In the genomic region with DNA sequence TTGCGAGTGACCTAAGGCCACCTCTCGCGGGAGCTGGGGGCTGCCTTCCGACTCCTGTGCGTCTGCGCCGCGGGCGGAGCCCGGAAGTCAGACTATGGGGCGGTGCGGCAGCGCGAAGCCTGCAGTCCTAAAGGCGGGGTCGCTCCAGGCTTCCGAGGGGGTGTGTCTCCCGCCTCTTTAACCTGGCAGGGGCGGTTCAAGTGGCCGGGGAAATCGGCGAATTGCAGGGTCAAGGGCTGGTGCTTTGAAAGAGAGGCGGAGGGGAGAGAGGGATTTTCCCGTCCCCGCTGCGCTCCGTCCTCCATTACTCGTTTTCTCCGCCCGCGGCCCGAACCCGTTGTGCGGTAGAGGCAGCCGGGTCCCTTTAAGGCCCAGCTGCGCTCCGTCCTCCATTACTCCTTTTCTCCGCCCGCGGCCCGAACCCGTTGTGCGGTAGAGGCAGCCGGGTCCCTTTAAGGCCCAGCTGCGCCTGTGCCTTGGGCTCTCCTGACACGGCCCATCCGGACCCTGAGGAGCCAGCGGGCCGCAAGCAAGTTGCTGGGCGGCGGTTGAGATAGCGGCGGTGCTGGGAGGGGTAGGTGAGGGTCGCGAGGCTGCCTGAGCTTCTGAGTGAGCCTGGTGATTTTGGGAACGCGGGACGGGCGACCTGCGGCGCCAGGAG, we compare ENCODE assay signal across 8 cellular contexts. TPM values are rescaled to one million over a fixed set of nuclear protein-coding genes. Genes with fewer than 3 reads are reported as not detected.
A peak's percentile ranks its signal among the peaks of the same experiment; 100 is the strongest.
DNase-seq lines count a peak whose midpoint lies in the region; ATAC-seq and TF ChIP-seq lines count a peak whose summit lies in the region.
"Not testable (repeated sequence)": the region's sequence is repeated elsewhere in the genome, so short reads cannot be mapped to it uniquely, and the experiment has no call there.

A gene with protein sequence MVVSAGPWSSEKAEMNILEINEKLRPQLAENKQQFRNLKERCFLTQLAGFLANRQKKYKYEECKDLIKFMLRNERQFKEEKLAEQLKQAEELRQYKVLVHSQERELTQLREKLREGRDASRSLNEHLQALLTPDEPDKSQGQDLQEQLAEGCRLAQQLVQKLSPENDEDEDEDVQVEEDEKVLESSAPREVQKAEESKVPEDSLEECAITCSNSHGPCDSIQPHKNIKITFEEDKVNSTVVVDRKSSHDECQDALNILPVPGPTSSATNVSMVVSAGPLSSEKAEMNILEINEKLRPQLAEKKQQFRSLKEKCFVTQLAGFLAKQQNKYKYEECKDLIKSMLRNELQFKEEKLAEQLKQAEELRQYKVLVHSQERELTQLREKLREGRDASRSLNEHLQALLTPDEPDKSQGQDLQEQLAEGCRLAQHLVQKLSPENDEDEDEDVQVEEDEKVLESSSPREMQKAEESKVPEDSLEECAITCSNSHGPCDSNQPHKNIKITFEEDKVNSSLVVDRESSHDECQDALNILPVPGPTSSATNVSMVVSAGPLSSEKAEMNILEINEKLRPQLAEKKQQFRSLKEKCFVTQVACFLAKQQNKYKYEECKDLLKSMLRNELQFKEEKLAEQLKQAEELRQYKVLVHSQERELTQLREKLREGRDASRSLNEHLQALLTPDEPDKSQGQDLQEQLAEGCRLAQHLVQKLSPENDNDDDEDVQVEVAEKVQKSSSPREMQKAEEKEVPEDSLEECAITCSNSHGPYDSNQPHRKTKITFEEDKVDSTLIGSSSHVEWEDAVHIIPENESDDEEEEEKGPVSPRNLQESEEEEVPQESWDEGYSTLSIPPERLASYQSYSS (N-terminal part only) (plus strand): TSS at position 83 of the 661 bp plus-strand sequence. CDS start 21,820 bp downstream, outside the sequence.

- not testable (repeated sequence) for H3K9me3 ChIP-seq in ovary

- H3K4me1 ChIP-seq in ovary (ENCODE audit: insufficient read depth) = not testable (repeated sequence)

- H3K4me1 Mint-ChIP-seq in activated naive CD8-positive, alpha-beta T cell (ENCODE audit: low read depth) = peaks cover 14% of the 10 kb centered on the region

- H3K9me3 Mint-ChIP-seq in activated naive CD8-positive, alpha-beta T cell (ENCODE audit: low read depth) = not testable (repeated sequence)

- intact Hi-C loops in Right ventricle myocardium inferior (cut with DNase I); ovary (cut with DNase I): not testable (repeated sequence)

- not testable (repeated sequence) for H3K36me3 Mint-ChIP-seq in activated naive CD8-positive, alpha-beta T cell

- ATAC-seq in HG02763 (IDR thresholded peaks at IDR 0.05; ENCODE audit: unreplicated experiment) (peak; percentile 78), Right ventricle myocardium inferior (peak; percentile 100)

- TF ChIP-seq CTCF in GM12864 (IDR thresholded peaks at IDR 0.05; ENCODE audit: low read depth, low read length, missing control alignments); ovary (IDR thresholded peaks at IDR 0.05): not testable (repeated sequence)

- DNase-seq in GM12864 (ENCODE audit: low read depth) = not testable (repeated sequence)
- peak; percentile 67 for DNase-seq in NCI-H1436 (lab: John Stamatoyannopoulos, UW)
- DNase-seq in T follicular helper cell (ENCODE audit: low read depth) = peak; percentile 61
- peak; percentile 92 for DNase-seq in Right ventricle myocardium inferior (ENCODE audit: missing footprints)
- peak; percentile 62 to 83 (median 75) for DNase-seq in ovary

- not testable (repeated sequence) for H3K36me3 ChIP-seq in ovary

- WGBS in ovary, 3 donors = 0 to 1% (median 0%) methylated on average over 48 to 57 of the region's 61 CpGs

- peak within 1 kb of the TSS in 1 of 2 donors; percentile 74 for H3K27ac ChIP-seq in ovary
- not testable (repeated sequence) for H3K27ac ChIP-seq in temporal lobe (ENCODE audit: low read depth, low read length)

- H3K27me3 Mint-ChIP-seq in activated naive CD8-positive, alpha-beta T cell = not testable (repeated sequence)

- TF ChIP-seq EP300 in ovary (IDR thresholded peaks at IDR 0.05) = not testable (repeated sequence)

- peak within 1 kb of the TSS; percentile 91 for H3K4me3 Mint-ChIP-seq in activated naive CD8-positive, alpha-beta T cell

- peak within 1 kb of the TSS; percentile 76 for H3K27ac Mint-ChIP-seq in activated naive CD8-positive, alpha-beta T cell

- TF ChIP-seq POLR2A in ovary (IDR thresholded peaks at IDR 0.05) = not testable (repeated sequence)

- peak within 1 kb of the TSS; percentile 71 for H3K4me3 ChIP-seq in GM12864 (ENCODE audit: low read depth, low read length)
- H3K4me3 ChIP-seq in ovary = peak within 1 kb of the TSS; percentile 89

- not testable (repeated sequence) for H3K27me3 ChIP-seq in ovary

RNA-seq across cellular contexts. Expression of the gene that starts here (rescaled TPM):
- total RNA-seq in Right ventricle myocardium inferior (2.7 TPM), ovary (10 to 100 TPM in 6 of 7 donors, 1 to 10 TPM in 1; 8.4 to 15.9 (median 11.3) TPM), temporal lobe (19.4 TPM)
- polyA plus RNA-seq in ovary = 10 to 100 TPM in 1 of 2 donors, 1 to 10 TPM in 1; 6.2 to 15.1 TPM
